1 cellular context compared by ENCODE assay signal in the genomic region with DNA sequence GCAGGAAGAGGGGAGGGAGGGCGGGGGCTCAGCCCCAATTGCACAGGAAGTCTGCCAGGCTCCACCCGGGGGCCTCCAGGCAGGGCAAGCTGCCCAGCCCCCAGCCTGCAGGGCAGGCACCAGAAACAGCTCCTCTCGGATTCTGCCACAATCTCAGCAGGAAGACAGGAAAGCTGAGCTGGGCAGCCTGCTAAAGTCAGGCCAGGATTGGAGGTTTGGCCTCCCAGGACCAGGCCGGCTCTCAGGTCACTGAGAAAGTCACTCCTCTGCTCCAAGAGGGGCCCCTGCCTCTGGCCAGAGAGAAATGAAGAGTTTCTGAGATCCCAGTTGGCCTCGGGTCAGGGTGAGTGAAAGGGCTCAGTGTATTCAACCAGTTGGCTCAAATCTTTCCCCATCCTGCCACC.
A peak's percentile ranks its signal among the peaks of the same experiment; 100 is the strongest.
TF ChIP-seq lines count a peak whose summit lies in the region.

No MANE protein-coding gene starts in this region.

TF ChIP-seq in SK-N-SH, 30 proteins besides CTCF, POLR2A, EP300 and RAD21 (continued from another document):
- TF ChIP-seq, protein P1, sequence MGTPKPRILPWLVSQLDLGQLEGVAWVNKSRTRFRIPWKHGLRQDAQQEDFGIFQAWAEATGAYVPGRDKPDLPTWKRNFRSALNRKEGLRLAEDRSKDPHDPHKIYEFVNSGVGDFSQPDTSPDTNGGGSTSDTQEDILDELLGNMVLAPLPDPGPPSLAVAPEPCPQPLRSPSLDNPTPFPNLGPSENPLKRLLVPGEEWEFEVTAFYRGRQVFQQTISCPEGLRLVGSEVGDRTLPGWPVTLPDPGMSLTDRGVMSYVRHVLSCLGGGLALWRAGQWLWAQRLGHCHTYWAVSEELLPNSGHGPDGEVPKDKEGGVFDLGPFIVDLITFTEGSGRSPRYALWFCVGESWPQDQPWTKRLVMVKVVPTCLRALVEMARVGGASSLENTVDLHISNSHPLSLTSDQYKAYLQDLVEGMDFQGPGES (IDR thresholded peaks at IDR 0.05; ENCODE audit: low read depth, low read length), result no peak
- no peak for TF ChIP-seq TEAD4 (IDR thresholded peaks at IDR 0.05; ENCODE audit: borderline replicate concordance, insufficient read depth)
- no peak for TF ChIP-seq FOXM1 (IDR thresholded peaks at IDR 0.05; ENCODE audit: low read depth)
- TF ChIP-seq, protein P2, sequence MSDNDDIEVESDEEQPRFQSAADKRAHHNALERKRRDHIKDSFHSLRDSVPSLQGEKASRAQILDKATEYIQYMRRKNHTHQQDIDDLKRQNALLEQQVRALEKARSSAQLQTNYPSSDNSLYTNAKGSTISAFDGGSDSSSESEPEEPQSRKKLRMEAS (IDR thresholded peaks at IDR 0.05; ENCODE audit: low read depth), result peak; percentile 63; the same call in 1 of the 2 replicates
- TF ChIP-seq TAF1 (IDR thresholded peaks at IDR 0.05; ENCODE audit: borderline replicate concordance, low read depth, low read length), result peak; percentile 45; the same call in 1 of the 2 replicates
- TF ChIP-seq FOXJ3 (CRISPR knock-in tag; IDR thresholded peaks at IDR 0.05), result no peak
- TF ChIP-seq SIN3A (IDR thresholded peaks at IDR 0.05; ENCODE audit: borderline replicate concordance, low read depth, low read length), result no peak
